3 cellular contexts compared by ENCODE assay signal in the genomic region with DNA sequence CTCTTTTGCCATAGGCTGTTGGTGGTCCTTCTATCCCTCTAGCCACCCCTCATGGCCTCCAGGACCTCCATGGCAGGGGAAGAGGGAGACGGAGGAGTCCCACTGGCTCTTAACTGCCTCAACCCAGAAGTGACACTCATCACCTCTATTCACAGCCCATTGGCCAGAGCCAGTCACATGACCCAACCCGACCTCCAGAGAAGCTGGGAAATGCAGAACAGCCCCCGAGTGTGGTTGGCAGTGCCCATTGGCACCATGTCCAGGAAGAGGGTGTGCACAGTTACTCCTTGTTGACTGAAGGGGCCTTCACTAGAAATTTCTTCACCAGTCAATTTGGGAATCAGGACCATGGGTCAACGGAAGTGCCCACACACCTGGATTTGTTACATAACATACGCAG.
A peak's percentile ranks its signal among the peaks of the same experiment; 100 is the strongest.
TF ChIP-seq lines count a peak whose summit lies in the region.

No MANE protein-coding gene starts in this region.

TF ChIP-seq in IMR-90, 13 proteins besides CTCF, POLR2A, EP300 and RAD21:
- TF ChIP-seq USF2 (IDR thresholded peaks at IDR 0.05; ENCODE audit: low read depth, low read length) (0 out of 2 replicates have a peak, but pooled peaks have one; percentile 4), NFE2L2 (IDR thresholded peaks at IDR 0.05; ENCODE audit: low read depth, low read length) (no peak), FOS (IDR thresholded peaks at IDR 0.05; ENCODE audit: low read depth, low read length) (no peak), CHD1 (IDR thresholded peaks at IDR 0.05; ENCODE audit: low read depth, low read length) (no peak), RCOR1 (IDR thresholded peaks at IDR 0.05; ENCODE audit: insufficient replicate concordance, low read length) (no peak), SMC3 (IDR thresholded peaks at IDR 0.05; ENCODE audit: low read depth, low read length) (no peak), BHLHE40 (IDR thresholded peaks at IDR 0.05; ENCODE audit: low read depth, low read length) (no peak), RFX5 (IDR thresholded peaks at IDR 0.05; ENCODE audit: low read depth, low read length) (no peak)
- TF ChIP-seq, protein P1, sequence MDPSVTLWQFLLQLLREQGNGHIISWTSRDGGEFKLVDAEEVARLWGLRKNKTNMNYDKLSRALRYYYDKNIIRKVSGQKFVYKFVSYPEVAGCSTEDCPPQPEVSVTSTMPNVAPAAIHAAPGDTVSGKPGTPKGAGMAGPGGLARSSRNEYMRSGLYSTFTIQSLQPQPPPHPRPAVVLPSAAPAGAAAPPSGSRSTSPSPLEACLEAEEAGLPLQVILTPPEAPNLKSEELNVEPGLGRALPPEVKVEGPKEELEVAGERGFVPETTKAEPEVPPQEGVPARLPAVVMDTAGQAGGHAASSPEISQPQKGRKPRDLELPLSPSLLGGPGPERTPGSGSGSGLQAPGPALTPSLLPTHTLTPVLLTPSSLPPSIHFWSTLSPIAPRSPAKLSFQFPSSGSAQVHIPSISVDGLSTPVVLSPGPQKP (IDR thresholded peaks at IDR 0.05; ENCODE audit: borderline replicate concordance, low read depth, low read length) = no peak

TF ChIP-seq in WTC11, 78 proteins besides CTCF, POLR2A, EP300 and RAD21:
- TF ChIP-seq ZNF263 (CRISPR knock-in tag; IDR thresholded peaks at IDR 0.05; ENCODE audit: low read depth) (no peak), USF2 (CRISPR knock-in tag; IDR thresholded peaks at IDR 0.05) (peak; percentile 66)

TF ChIP-seq in H1, 55 proteins besides CTCF, POLR2A, EP300 and RAD21:
- no peak for TF ChIP-seq SUZ12 (IDR thresholded peaks at IDR 0.05; ENCODE audit: low read length)
- no peak for TF ChIP-seq CBX5 (IDR thresholded peaks at IDR 0.05; ENCODE audit: low read depth, low read length)
- TF ChIP-seq BACH1 (IDR thresholded peaks at IDR 0.05; ENCODE audit: low read length) = no peak
- no peak for TF ChIP-seq HDAC6 (IDR thresholded peaks at IDR 0.05; ENCODE audit: low read depth, low read length)
- no peak for TF ChIP-seq MAFK (IDR thresholded peaks at IDR 0.05; ENCODE audit: low read depth, low read length)
- TF ChIP-seq CEBPB (IDR thresholded peaks at IDR 0.05; ENCODE audit: low read depth, low read length) = no peak
- TF ChIP-seq ATF2 (IDR thresholded peaks at IDR 0.05; ENCODE audit: low read length) = no peak
- no peak for TF ChIP-seq ATF3 (IDR thresholded peaks at IDR 0.05; ENCODE audit: insufficient read depth, low read depth, low read length)
- TF ChIP-seq TCF12 (IDR thresholded peaks at IDR 0.05; ENCODE audit: low read depth, low read length) = no peak
- TF ChIP-seq HDAC2 (IDR thresholded peaks at IDR 0.05; ENCODE audit: borderline replicate concordance in 1 of 2, low read depth in 2 of 2, low read length in 2 of 2) = no peak
- TF ChIP-seq SIRT6 (IDR thresholded peaks at IDR 0.05; ENCODE audit: low read length) = no peak
- TF ChIP-seq SP1 (IDR thresholded peaks at IDR 0.05; ENCODE audit: low read depth, low read length) = no peak
- no peak for TF ChIP-seq CHD2 (IDR thresholded peaks at IDR 0.05; ENCODE audit: low read length)
- TF ChIP-seq SRF (IDR thresholded peaks at IDR 0.05; ENCODE audit: low read depth, low read length) = no peak
- TF ChIP-seq CREB1 (IDR thresholded peaks at IDR 0.05) = no peak
- TF ChIP-seq POLR2AphosphoS5 (IDR thresholded peaks at IDR 0.05; ENCODE audit: low read depth, low read length) = no peak
- TF ChIP-seq GABPA (IDR thresholded peaks at IDR 0.05; ENCODE audit: borderline replicate concordance, insufficient read depth, low read length) = no peak
TF ChIP-seq in H1: peak in this region for 0.
